In the genomic region with DNA sequence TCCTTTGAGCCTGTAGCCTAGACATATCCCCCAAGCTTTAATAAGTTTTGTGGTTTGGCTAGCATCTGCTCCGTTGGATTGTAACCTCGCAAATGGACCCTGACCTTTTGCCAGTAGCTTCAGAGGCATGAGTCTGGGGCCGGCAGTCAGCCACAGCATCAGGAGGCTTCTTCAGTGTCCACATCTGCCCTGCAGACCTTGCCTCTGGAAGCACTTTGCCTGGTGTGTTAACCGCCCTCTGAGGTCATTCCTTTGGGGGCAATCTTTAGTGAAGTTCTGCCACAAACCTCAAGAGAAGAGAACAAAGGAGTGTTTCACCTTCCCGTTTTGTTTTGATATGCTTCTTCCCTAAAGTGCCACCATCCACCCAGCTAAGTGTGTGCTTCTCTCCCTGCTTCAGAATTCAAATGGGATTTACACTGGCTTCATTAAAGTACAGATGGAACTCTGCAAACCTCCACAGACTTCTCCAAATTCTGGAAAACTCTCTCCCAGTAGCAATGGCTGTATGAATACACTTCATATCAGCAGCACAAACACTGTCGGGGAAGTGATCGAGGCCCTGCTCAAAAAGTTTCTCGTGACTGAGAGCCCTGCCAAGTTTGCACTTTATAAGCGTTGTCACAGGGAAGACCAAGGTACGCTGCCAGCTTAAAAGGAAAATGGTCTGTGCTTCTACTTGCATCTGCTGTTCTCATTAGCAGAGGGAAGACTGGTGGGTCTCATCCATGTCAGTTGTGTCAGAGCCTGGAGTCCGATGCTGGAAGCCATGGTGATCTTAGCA, we compare ENCODE assay signal across 10 cellular contexts.
DNase-seq lines count a peak whose midpoint lies in the region; ATAC-seq and TF ChIP-seq lines count a peak whose summit lies in the region.
"Had no signal": no experiment of that assay in that cellular context is flagged by ENCODE, and none has a peak within 500 bp of the region (broad histone marks: within the 10 kb centered on the region; RNA-seq: fewer than 3 reads in every experiment).

No MANE protein-coding gene starts in this region.

- peak overlapping the region; percentile 98 for H3K27ac Mint-ChIP-seq in CD4-positive, alpha-beta T cell
- H3K27ac Mint-ChIP-seq in natural killer cell: peak overlapping the region; percentile 76 to 79

- H3K27ac ChIP-seq in CD4-positive, alpha-beta T cell (ENCODE audit: low read depth, low read length): peak overlapping the region; percentile 58
- H3K27ac ChIP-seq in effector memory CD4-positive, alpha-beta T cell (ENCODE audit: insufficient read depth, low read length, poor library complexity, severe bottlenecking): peak overlapping the region; percentile 40

- H3K4me3 Mint-ChIP-seq in CD4-positive, alpha-beta T cell: peak overlapping the region; percentile 36
- no peak overlapping the region for H3K4me3 Mint-ChIP-seq in natural killer cell

- CTCF ChIA-PET in CD4-positive, alpha-beta T cell (lab: Charles Lee): interaction anchor here (1.3 to 2.7 kb wide), 4 partner anchors 10 to 138 kb away, joined by 4 to 12 read pairs (median 8); no protein-coding TSS in a partner anchor

- H3K27me3 Mint-ChIP-seq in CD4-positive, alpha-beta T cell: no peaks in the 10 kb centered on the region
- H3K27me3 Mint-ChIP-seq in natural killer cell (ENCODE audit: low read depth in 2 of 2): no peaks in the 10 kb centered on the region

- peaks cover 73% of the 10 kb centered on the region for H3K4me1 Mint-ChIP-seq in CD4-positive, alpha-beta T cell (ENCODE audit: low read depth)
- H3K4me1 Mint-ChIP-seq in natural killer cell: peaks cover 49 to 55% of the 10 kb centered on the region in 2 donors

- POLR2A ChIA-PET in CD4-positive, alpha-beta T cell (lab: Charles Lee): interaction anchor here (0.8 to 26.2 kb wide), 9 partner anchors 10 to 79 kb away, joined by 3 to 808 read pairs (median 6); a partner anchor contains a TSS

- H3K9me3 ChIP-seq in CD4-positive, alpha-beta T cell (ENCODE audit: control insufficient read depth, low read length): no peaks in the 10 kb centered on the region
- H3K9me3 ChIP-seq in effector memory CD4-positive, alpha-beta T cell (ENCODE audit: control insufficient read depth, low read length): no peaks in the 10 kb centered on the region

- no peaks in the 10 kb centered on the region for H3K9me3 Mint-ChIP-seq in CD4-positive, alpha-beta T cell
- H3K9me3 Mint-ChIP-seq in natural killer cell: peaks cover 0 to 3% of the 10 kb centered on the region in 2 donors

- no peak for ATAC-seq in CD4-positive, alpha-beta T cell (ENCODE audit: poor library complexity)
- no peak for ATAC-seq in natural killer cell
- ATAC-seq in GM18907 (IDR thresholded peaks at IDR 0.05; ENCODE audit: unreplicated experiment): no peak
- no peak for ATAC-seq in HG02610 (IDR thresholded peaks at IDR 0.05; ENCODE audit: unreplicated experiment)

- H3K36me3 ChIP-seq in effector memory CD4-positive, alpha-beta T cell (ENCODE audit: control insufficient read depth, insufficient read depth, low read length): peaks cover 14% of the 10 kb centered on the region

- intact Hi-C loops in CD4-positive, alpha-beta T cell (cut with DNase I, micrococcal nuclease): no loop called here
- intact Hi-C loops in natural killer cell (cut with micrococcal nuclease): no loop called here

- peak overlapping the region; percentile 5 for H3K4me3 ChIP-seq in effector memory CD4-positive, alpha-beta T cell (ENCODE audit: insufficient read depth, low read depth, low read length, poor library complexity, severe bottlenecking)

- no peak for TF ChIP-seq CTCF in CD4-positive, alpha-beta T cell (IDR thresholded peaks at IDR 0.05)
- no peak for TF ChIP-seq CTCF in natural killer cell (IDR thresholded peaks at IDR 0.05)

- H3K4me1 ChIP-seq in effector memory CD4-positive, alpha-beta T cell (ENCODE audit: control insufficient read depth, insufficient read depth, low read length, poor library complexity, severe bottlenecking): peaks cover 67% of the 10 kb centered on the region

- no peak for DNase-seq in CD4-positive, alpha-beta T cell
- DNase-seq in MV-4-11 (lab: John Stamatoyannopoulos, UW) (peak; percentile 75), natural killer cell (no peak), OCI-M1 (lab: John Stamatoyannopoulos, UW) (no peak), NCI-H1092 (lab: John Stamatoyannopoulos, UW) (no peak)
- DNase-seq in effector memory CD4-positive, alpha-beta T cell: no peak
- DNase-seq: NCI-H187 treated with DMSO at 0.1 percent for 48 hours, small intestine had no signal

- H3K36me3 Mint-ChIP-seq in CD4-positive, alpha-beta T cell (ENCODE audit: low read depth): peaks cover 80% of the 10 kb centered on the region
- no peaks in the 10 kb centered on the region for H3K36me3 Mint-ChIP-seq in natural killer cell

- no peaks in the 10 kb centered on the region for H3K27me3 ChIP-seq in CD4-positive, alpha-beta T cell (ENCODE audit: control insufficient read depth, insufficient read depth, low read length)
- H3K27me3 ChIP-seq in effector memory CD4-positive, alpha-beta T cell (replicated peaks; ENCODE audit: control insufficient read depth, insufficient read depth, low read length, poor library complexity, severe bottlenecking): no peaks in the 10 kb centered on the region
